21 cellular contexts compared by ENCODE assay signal in genomic region chr4:42843694-42844093, GRCh38. TPM values are rescaled to one million over a fixed set of nuclear protein-coding genes. Genes with fewer than 3 reads are reported as not detected.
DNase-seq lines count a peak whose midpoint lies in the region; ATAC-seq and TF ChIP-seq lines count a peak whose summit lies in the region.
"Had no signal": no experiment of that assay in that cellular context is flagged by ENCODE, and none has a peak within 500 bp of the region (broad histone marks: within the 10 kb centered on the region; RNA-seq: fewer than 3 reads in every experiment).

No MANE protein-coding gene starts in this region.

- peak; percentile 23; the same call in 1 of the 2 replicates for TF ChIP-seq CTCF in VCaP (conservative IDR thresholded peaks at IDR 0.05)

- no peak overlapping the region for H3K27ac ChIP-seq in VCaP
- H3K27ac ChIP-seq: C4-2B had no signal

- intact Hi-C loops in sciatic nerve (cut with DNase I), result no loop called here

- peak; percentile 3 for DNase-seq in KBM-7
- peak; percentile 92 for DNase-seq in NCI-H524 treated with DMSO at 0.1 percent for 48 hours (lab: John Stamatoyannopoulos, UW)
- DNase-seq in sciatic nerve (ENCODE audit: low spot score), result no peak
- DNase-seq: ACHN, DMS 273 treated with DMSO at 0.1 percent for 48 hours, DND-41, H7, HFFc6, KG1, NCI-H1048, NCI-H1436 treated with DMSO at 0.1 percent for 48 hours, NCI-H2029, NCI-H2171 treated with DMSO at 0.1 percent for 48 hours, NCI-H446 had no signal

- peak; percentile 17 for ATAC-seq in sciatic nerve
- no peak for ATAC-seq in esophagus mucosa
- ATAC-seq in GM19463 (IDR thresholded peaks at IDR 0.05; ENCODE audit: unreplicated experiment), result no peak
- ATAC-seq in GM21367 (IDR thresholded peaks at IDR 0.05; ENCODE audit: unreplicated experiment), result no peak
- ATAC-seq: HepG2, Right ventricle myocardium inferior had no signal

- in situ Hi-C loops in KBM-7 (cut with MboI; ENCODE audit: low pct_unique_long_range_greater_than_20kb, low sequenced_read_pairs), result no loop called here

RNA-seq across cellular contexts. Expression of gene GRXCR1, which starts 48.8 kb away (rescaled TPM):
- total RNA-seq in sciatic nerve (not detected), esophagus mucosa (not detected)
- total RNA-seq: H7, HepG2, HFFc6, Right ventricle myocardium inferior had no signal
